9 cellular contexts compared by ENCODE assay signal in the genomic region with DNA sequence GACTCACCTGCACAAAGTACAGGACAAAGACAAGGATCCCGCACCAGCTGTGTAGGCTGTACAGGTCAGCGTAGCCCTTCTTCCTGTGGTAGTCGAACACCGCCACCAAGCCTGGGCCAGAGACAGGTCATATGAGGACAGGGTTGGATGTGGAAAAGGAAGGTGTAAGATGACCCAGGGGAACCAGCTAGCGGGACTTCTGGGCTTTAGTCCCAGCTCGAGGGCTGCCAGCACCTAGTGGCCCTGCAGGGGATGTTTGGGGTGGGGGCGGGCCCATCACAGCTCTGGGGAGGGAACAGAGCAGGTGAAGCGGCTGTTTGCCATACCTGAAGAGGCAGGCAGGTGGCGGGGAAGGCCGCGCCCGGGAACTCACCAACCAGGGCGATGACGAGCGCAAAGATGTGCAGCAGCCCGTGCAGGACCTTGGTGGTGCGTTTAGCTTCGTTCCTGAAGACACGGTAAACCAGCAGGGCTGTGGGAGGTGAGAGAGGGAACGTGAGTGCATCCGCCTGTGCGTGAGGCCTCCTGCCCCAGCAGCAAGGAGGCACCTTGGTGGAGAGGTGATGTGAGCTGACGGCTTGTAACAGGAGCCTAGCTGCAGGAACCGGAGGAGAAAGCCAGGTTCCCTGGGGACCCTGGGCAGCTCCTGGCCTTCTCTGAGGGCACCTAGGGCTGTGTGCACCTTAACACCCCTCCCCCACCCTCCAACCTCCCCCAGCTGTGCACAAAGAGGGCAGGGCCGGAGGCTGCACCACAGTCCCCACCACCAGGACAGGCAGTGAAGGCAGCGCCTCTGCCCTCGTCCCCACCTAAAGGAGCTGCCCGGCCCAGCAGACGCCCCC. TPM values are rescaled to one million over a fixed set of nuclear protein-coding genes. Genes with fewer than 3 reads are reported as not detected.
DNase-seq lines count a peak whose midpoint lies in the region; ATAC-seq and TF ChIP-seq lines count a peak whose summit lies in the region.
"Had no signal": no experiment of that assay in that cellular context is flagged by ENCODE, and none has a peak within 500 bp of the region (broad histone marks: within the 10 kb centered on the region; RNA-seq: fewer than 3 reads in every experiment).

No MANE protein-coding gene starts in this region.

- H3K4me1 ChIP-seq in heart left ventricle (peaks cover 8 to 87% (median 62%) of the 10 kb centered on the region in 12 donors), PC-9 (replicated peaks; ENCODE audit: insufficient read depth) (peaks cover 11% of the 10 kb centered on the region), right cardiac atrium (ENCODE audit: control insufficient read depth, insufficient read depth, low read length) (peaks cover 37% of the 10 kb centered on the region), vagina (peaks cover 87% of the 10 kb centered on the region)

- peaks cover 4% of the 10 kb centered on the region for H4K20me1 ChIP-seq in PC-9 (ENCODE audit: insufficient read depth)

- H3K27me3 ChIP-seq in heart left ventricle (no peaks in the 10 kb centered on the region), PC-9 (ENCODE audit: insufficient read depth, low read depth) (no peaks in the 10 kb centered on the region), right cardiac atrium (ENCODE audit: control insufficient read depth, insufficient read depth) (no peaks in the 10 kb centered on the region), vagina (no peaks in the 10 kb centered on the region)

- intact Hi-C loops in heart left ventricle (cut with DNase I) (loop anchor here in 1 of 10 donors (2.0 kb wide), 1 partner anchor 115 kb away; a partner anchor contains a TSS), Right ventricle myocardium inferior (cut with DNase I) (no loop called here), PC-9 (cut with micrococcal nuclease; ENCODE audit: unreplicated experiment) (loop anchor here (2.0 kb wide), 1 partner anchor 43 kb away; no protein-coding TSS in a partner anchor), right cardiac atrium (cut with DNase I) (no loop called here), vagina (cut with DNase I) (loop anchor here (5.0 kb wide), 1 partner anchor 166 kb away; a partner anchor contains a TSS)

- POLR2A ChIA-PET in PC-9 (lab: Charles Lee; ENCODE audit: unreplicated experiment) = interaction anchor here (1.0 kb wide), 1 partner anchor 11 kb away, joined by 7 read pairs; no protein-coding TSS in a partner anchor

- no peak overlapping the region for H3K4me2 ChIP-seq in PC-9

- WGBS in heart left ventricle, 4 donors = 72 to 84% (median 76%) methylated on average over 29 of the region's 29 CpGs
- WGBS in right cardiac atrium = 74% methylated on average over 29 of the region's 29 CpGs

- TF ChIP-seq CTCF in heart left ventricle (IDR thresholded peaks at IDR 0.05) = no peak
- TF ChIP-seq CTCF in PC-9 (conservative IDR thresholded peaks at IDR 0.05) = no peak
- TF ChIP-seq CTCF in vagina (IDR thresholded peaks at IDR 0.05) = no peak

- peaks cover 7% of the 10 kb centered on the region; the same call in 1 of the 2 replicates for H3K79me2 ChIP-seq in PC-9 (ENCODE audit: low read depth)

- H3K9me2 ChIP-seq in PC-9 (ENCODE audit: insufficient read depth) = no peaks in the 10 kb centered on the region

- H3K4me3 ChIP-seq in heart left ventricle = peak overlapping the region in 1 of 12 donors; percentile 39
- no peak overlapping the region for H3K4me3 ChIP-seq in PC-9
- H3K4me3 ChIP-seq in right cardiac atrium (ENCODE audit: low read length) = no peak overlapping the region
- no peak overlapping the region for H3K4me3 ChIP-seq in vagina

- peak overlapping the region in 9 of 12 donors; percentile 8 to 74 (median 52) for H3K27ac ChIP-seq in heart left ventricle
- H3K27ac ChIP-seq in PC-9 = no peak overlapping the region
- H3K27ac ChIP-seq in right cardiac atrium (ENCODE audit: low read length) = peak overlapping the region; percentile 38
- H3K27ac ChIP-seq in vagina = peak overlapping the region; percentile 69

- H3K9me3 ChIP-seq in heart left ventricle (no peaks in the 10 kb centered on the region), PC-9 (ENCODE audit: insufficient read depth, low read depth) (no peaks in the 10 kb centered on the region), right cardiac atrium (ENCODE audit: control insufficient read depth, low read length) (no peaks in the 10 kb centered on the region), vagina (no peaks in the 10 kb centered on the region)
- H3K9me3 ChIP-seq: Caco-2 had no signal

- no peak for TF ChIP-seq POLR2A in heart left ventricle (IDR thresholded peaks at IDR 0.05)
- no peak for TF ChIP-seq POLR2A in vagina (IDR thresholded peaks at IDR 0.05)

- no TSS peak for BruUV-seq in PC-9 (replicated peaks; lab: Mats Ljungman, UMichigan)

- CTCF ChIA-PET in PC-9 (lab: Charles Lee) = interaction anchor here (0.6 to 1.5 kb wide), 6 partner anchors 10 to 763 kb away, joined by 3 to 12 read pairs (median 4); no protein-coding TSS in a partner anchor

- peak in 2 of 4 donors; percentile 1 to 11 for ATAC-seq in heart left ventricle
- no peak for ATAC-seq in Right ventricle myocardium inferior
- ATAC-seq in right cardiac atrium = no peak

- DNase-seq in heart left ventricle (peak in 1 of 5 donors; percentile 28), Right ventricle myocardium inferior (ENCODE audit: missing footprints) (no peak), PC-9 (peak; percentile 43 to 51), right cardiac atrium (peak in 1 of 3 donors; percentile 69), vagina (ENCODE audit: extremely low spot score in 2 of 2) (no peak), T-helper 2 cell (no peak)
- no peak for DNase-seq in activated T-cell treated with anti-CD3 and anti-CD28 coated beads, Interleukin-2, amount 50 U/mL, for 1 hour
- no peak for DNase-seq in activated CD8-positive, alpha-beta memory T cell treated with anti-CD3 and anti-CD28 coated beads for 24 hours

- no peak overlapping the region for H2AFZ ChIP-seq in PC-9

- H3K36me3 ChIP-seq in heart left ventricle (peaks cover 0 to 9% (median 0%) of the 10 kb centered on the region in 9 donors), PC-9 (ENCODE audit: low read depth) (0 out of 2 replicates have a peak, but pooled peaks cover 7% of the 10 kb centered on the region), vagina (no peaks in the 10 kb centered on the region)

- H3F3A ChIP-seq in PC-9 (ENCODE audit: insufficient read depth, low read depth) = peaks cover 68% of the 10 kb centered on the region

RNA-seq across cellular contexts. Expression of a gene that starts 10.2 kb away (rescaled TPM):
- total RNA-seq in heart left ventricle = 10 to 100 TPM in 2 of 9 donors, 1 to 10 TPM in 7; 4.8 to 19.2 (median 8.6) TPM
- 10 to 100 TPM in 1 of 2 donors, 1 to 10 TPM in 1; 5.0 to 18.1 TPM for polyA plus RNA-seq in heart left ventricle
- total RNA-seq in Right ventricle myocardium inferior = 15.5 TPM
- 61.6 and 71.6 TPM in 2 replicates for total RNA-seq in PC-9 (2021)
- total RNA-seq in right cardiac atrium = 10 to 100 TPM; 19.2 to 26.5 (median 24.0) TPM
- polyA plus RNA-seq in right cardiac atrium = 20.2 TPM
- 46.2 TPM for total RNA-seq in vagina

RNA-seq across cellular contexts. Expression of a gene that starts 41.0 kb away (rescaled TPM):
- 10 to 100 TPM in 5 of 9 donors, 1 to 10 TPM in 4; 1.6 to 42.3 (median 10.7) TPM for total RNA-seq in heart left ventricle
- 1 to 10 TPM; 4.0 to 5.6 TPM for polyA plus RNA-seq in heart left ventricle
- 4.8 TPM for total RNA-seq in Right ventricle myocardium inferior
- total RNA-seq in PC-9 (2021) = 0.76 and 1.4 TPM in 2 replicates
- 10 to 100 TPM in 1 of 4 donors, 1 to 10 TPM in 3; 4.0 to 10.1 (median 6.7) TPM for total RNA-seq in right cardiac atrium
- 5.1 TPM for polyA plus RNA-seq in right cardiac atrium
- 9.6 TPM for total RNA-seq in vagina

Comparison
In these comparisons a context has a peak if more than half of its experiments do, and no peak if none do; other contexts are left out.
1. DNase-seq: peak in PC-9 (2 of 2); none in Right ventricle myocardium inferior (single experiment), vagina (0 of 2), T-helper 2 cell (0 of 5), activated T-cell treated with anti-CD3 and anti-CD28 coated beads, Interleukin-2, amount 50 U/mL, for 1 hour (single experiment) and activated CD8-positive, alpha-beta memory T cell treated with anti-CD3 and anti-CD28 coated beads for 24 hours (single experiment).
2. intact Hi-C loops: an anchor here in PC-9 (2.0 kb wide) and vagina (5.0 kb wide); none called in Right ventricle myocardium inferior and right cardiac atrium.